Comparison of ENCODE assay signal across 15 cellular contexts in genomic region chr4:173237722-173238121, GRCh38.
"Had no signal": no experiment of that assay in that cellular context is flagged by ENCODE, and none has a peak within 500 bp of the region (broad histone marks: within the 10 kb centered on the region; RNA-seq: fewer than 3 reads in every experiment).

No MANE protein-coding gene starts in this region.

- H3K9me3 Mint-ChIP-seq: activated naive CD8-positive, alpha-beta T cell treated with anti-CD3 and anti-CD28 coated beads, Interleukin-2, amount 50 U/mL, for 24 hours; activated T-helper 1 cell treated with anti-CD3 and anti-CD28 coated beads, Interleukin-12 subunit alpha, Interleukin-12 subunit beta, Interleukin-2, Interleukin-4 antibody, amounts not matched to agents 30 ng/mL and 10 ng/mL and 1 ng/mL, durations not matched to agents 14 hours and 24 hours and 36 hours; natural killer cell treated with Interleukin-12 subunit alpha and Interleukin-12 subunit beta and Interleukin-15 and Interleukin-18, amount 100 ng/mL, for 72 hours had no signal

- H3K27ac ChIP-seq: ascending aorta, colonic mucosa, foreskin keratinocyte, psoas muscle had no signal

- H3K36me3 ChIP-seq: ascending aorta, colonic mucosa, sigmoid colon had no signal

- H3K4me1 ChIP-seq: ascending aorta, colonic mucosa, psoas muscle had no signal

- H3K27me3 ChIP-seq: ascending aorta, colonic mucosa, foreskin keratinocyte, sigmoid colon had no signal

- H3K27me3 Mint-ChIP-seq: activated CD4-positive, alpha-beta T cell treated with anti-CD3 and anti-CD28 coated beads for 36 hours; activated naive CD8-positive, alpha-beta T cell treated with anti-CD3 and anti-CD28 coated beads, Interleukin-2, amount 50 U/mL, for 24 hours; natural killer cell treated with Interleukin-12 subunit alpha and Interleukin-12 subunit beta and Interleukin-15 and Interleukin-18, amount 100 ng/mL, for 72 hours had no signal

- H3K9me3 ChIP-seq: ascending aorta, colonic mucosa, psoas muscle, sigmoid colon had no signal

- DNase-seq: activated CD4-positive, alpha-beta T cell treated with anti-CD3 and anti-CD28 coated beads for 36 hours; activated CD8-positive, alpha-beta memory T cell treated with anti-CD3 and anti-CD28 coated beads, Interleukin-2, amount 50 U/mL, for 48 hours; activated CD8-positive, alpha-beta T cell treated with anti-CD3 and anti-CD28 coated beads, Interleukin-2, amount 10 ng/mL, durations not matched to agents 7 days and 5 days; activated naive CD4-positive, alpha-beta T cell treated with Interleukin-2 at 50 U/mL for 16 hours; activated naive CD8-positive, alpha-beta T cell treated with anti-CD3 and anti-CD28 coated beads, Interleukin-2, amount 50 U/mL, for 24 hours; colonic mucosa; foreskin keratinocyte; occipital lobe; psoas muscle; sigmoid colon; stimulated activated CD4-positive, alpha-beta T cell treated with anti-CD3 and anti-CD28 coated beads, Interleukin-2, amount 100 ng/mL, for 24 hours; stimulated activated naive CD4-positive, alpha-beta T cell had no signal

- H3K4me3 ChIP-seq: ascending aorta, colonic mucosa, psoas muscle, sigmoid colon had no signal

- H3K36me3 Mint-ChIP-seq: natural killer cell treated with Interleukin-12 subunit alpha and Interleukin-12 subunit beta and Interleukin-15 and Interleukin-18, amount 100 ng/mL, for 72 hours had no signal

- H3K4me3 Mint-ChIP-seq: activated CD4-positive, alpha-beta T cell treated with anti-CD3 and anti-CD28 coated beads for 36 hours; activated CD8-positive, alpha-beta T cell treated with anti-CD3 and anti-CD28 coated beads, Interleukin-2, amount 10 ng/mL, durations not matched to agents 7 days and 5 days; activated naive CD8-positive, alpha-beta T cell treated with anti-CD3 and anti-CD28 coated beads, Interleukin-2, amount 50 U/mL, for 24 hours; activated T-helper 1 cell treated with anti-CD3 and anti-CD28 coated beads, Interleukin-12 subunit alpha, Interleukin-12 subunit beta, Interleukin-2, Interleukin-4 antibody, amounts not matched to agents 30 ng/mL and 10 ng/mL and 1 ng/mL, durations not matched to agents 14 hours and 24 hours and 36 hours; natural killer cell treated with Interleukin-12 subunit alpha and Interleukin-12 subunit beta and Interleukin-15 and Interleukin-18, amount 100 ng/mL, for 72 hours had no signal

- H3K27ac Mint-ChIP-seq: activated CD4-positive, alpha-beta T cell treated with anti-CD3 and anti-CD28 coated beads for 36 hours; activated CD8-positive, alpha-beta T cell treated with anti-CD3 and anti-CD28 coated beads, Interleukin-2, amount 10 ng/mL, durations not matched to agents 7 days and 5 days; activated naive CD8-positive, alpha-beta T cell treated with anti-CD3 and anti-CD28 coated beads, Interleukin-2, amount 50 U/mL, for 24 hours; activated T-helper 1 cell treated with anti-CD3 and anti-CD28 coated beads, Interleukin-12 subunit alpha, Interleukin-12 subunit beta, Interleukin-2, Interleukin-4 antibody, amounts not matched to agents 30 ng/mL and 10 ng/mL and 1 ng/mL, durations not matched to agents 14 hours and 24 hours and 36 hours; natural killer cell treated with Interleukin-12 subunit alpha and Interleukin-12 subunit beta and Interleukin-15 and Interleukin-18, amount 100 ng/mL, for 72 hours had no signal

- ATAC-seq: activated CD4-positive, alpha-beta T cell treated with anti-CD3 and anti-CD28 coated beads for 36 hours; activated CD8-positive, alpha-beta T cell treated with anti-CD3 and anti-CD28 coated beads, Interleukin-2, amount 10 ng/mL, durations not matched to agents 7 days and 5 days; activated naive CD8-positive, alpha-beta T cell treated with anti-CD3 and anti-CD28 coated beads, Interleukin-2, amount 50 U/mL, for 24 hours; natural killer cell treated with Interleukin-12 subunit alpha and Interleukin-12 subunit beta and Interleukin-15 and Interleukin-18, amount 100 ng/mL, for 72 hours; psoas muscle had no signal
